Comparison of ENCODE assay signal across 2 cellular contexts in the genomic region with DNA sequence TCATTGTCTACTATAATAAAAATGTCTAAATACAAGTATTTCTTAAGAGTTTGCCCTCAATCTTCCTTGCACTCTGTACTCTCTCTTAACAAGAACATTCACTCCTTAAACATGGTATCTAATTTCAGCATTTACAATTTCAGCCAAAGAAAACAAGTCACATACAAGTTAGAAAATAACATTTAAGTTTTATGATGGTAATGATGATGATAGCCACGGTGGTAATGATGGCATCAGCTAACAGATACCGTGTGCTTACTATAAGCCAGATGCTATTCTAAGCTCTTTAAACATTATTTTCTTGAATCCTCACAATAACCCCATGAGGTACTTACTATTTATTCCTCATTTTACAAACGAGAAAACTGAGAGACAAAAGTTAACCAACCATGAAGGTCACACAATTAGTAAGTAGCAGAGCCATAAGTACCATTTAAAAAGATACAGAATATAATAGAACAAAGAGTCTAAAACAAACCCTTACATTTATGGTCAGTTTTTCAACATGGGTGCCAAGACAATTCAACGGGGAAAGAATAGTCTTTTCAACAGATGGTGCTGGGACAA.
TF ChIP-seq lines count a peak whose summit lies in the region.

No MANE protein-coding gene starts in this region.

TF ChIP-seq in HEK293, 187 proteins besides CTCF, POLR2A, EP300 and RAD21 (continued from another document and continues in another):
- TF ChIP-seq KLF17 (tag by site-specific recombination; IDR thresholded peaks at IDR 0.05) (no peak), ZNF23 (tag by site-specific recombination; IDR thresholded peaks at IDR 0.05; ENCODE audit: borderline replicate concordance) (no peak), ZBTB17 (tag by site-specific recombination; IDR thresholded peaks at IDR 0.05) (peak; percentile 43), ZNF701 (tag by site-specific recombination; IDR thresholded peaks at IDR 0.05) (no peak), ZNF175 (tag by site-specific recombination; IDR thresholded peaks at IDR 0.05) (no peak), ZNF623 (tag by site-specific recombination; IDR thresholded peaks at IDR 0.05) (no peak), ZNF112 (tag by site-specific recombination; IDR thresholded peaks at IDR 0.05) (no peak), ZNF433 (tag by site-specific recombination; IDR thresholded peaks at IDR 0.05; ENCODE audit: low read depth) (no peak), ZNF555 (tag by site-specific recombination; conservative IDR thresholded peaks at IDR 0.05) (no peak), SCRT2 (tag by site-specific recombination; IDR thresholded peaks at IDR 0.05) (no peak), ZNF629 (tag by site-specific recombination; IDR thresholded peaks at IDR 0.05) (peak; percentile 49; the same call in 1 of the 2 replicates), KLF8 (tag by site-specific recombination; IDR thresholded peaks at IDR 0.05) (peak; percentile 30; the same call in 1 of the 2 replicates), IKZF3 (tag by site-specific recombination; IDR thresholded peaks at IDR 0.05) (0 out of 2 replicates have a peak, but pooled peaks have one; percentile 28), KLF7 (tag by site-specific recombination; IDR thresholded peaks at IDR 0.05; ENCODE audit: borderline replicate concordance) (no peak), ZXDB (tag by site-specific recombination; IDR thresholded peaks at IDR 0.05) (no peak), WT1 (tag by site-specific recombination; IDR thresholded peaks at IDR 0.05) (peak; percentile 94), TRIM28 (IDR thresholded peaks at IDR 0.05; ENCODE audit: borderline replicate concordance, low read length) (no peak)
- TF ChIP-seq, protein P1, sequence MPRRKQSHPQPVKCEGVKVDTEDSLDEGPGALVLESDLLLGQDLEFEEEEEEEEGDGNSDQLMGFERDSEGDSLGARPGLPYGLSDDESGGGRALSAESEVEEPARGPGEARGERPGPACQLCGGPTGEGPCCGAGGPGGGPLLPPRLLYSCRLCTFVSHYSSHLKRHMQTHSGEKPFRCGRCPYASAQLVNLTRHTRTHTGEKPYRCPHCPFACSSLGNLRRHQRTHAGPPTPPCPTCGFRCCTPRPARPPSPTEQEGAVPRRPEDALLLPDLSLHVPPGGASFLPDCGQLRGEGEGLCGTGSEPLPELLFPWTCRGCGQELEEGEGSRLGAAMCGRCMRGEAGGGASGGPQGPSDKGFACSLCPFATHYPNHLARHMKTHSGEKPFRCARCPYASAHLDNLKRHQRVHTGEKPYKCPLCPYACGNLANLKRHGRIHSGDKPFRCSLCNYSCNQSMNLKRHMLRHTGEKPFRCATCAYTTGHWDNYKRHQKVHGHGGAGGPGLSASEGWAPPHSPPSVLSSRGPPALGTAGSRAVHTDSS (tag by site-specific recombination; IDR thresholded peaks at IDR 0.05) = peak; percentile 57; the same call in 1 of the 2 replicates
- TF ChIP-seq, protein P2, sequence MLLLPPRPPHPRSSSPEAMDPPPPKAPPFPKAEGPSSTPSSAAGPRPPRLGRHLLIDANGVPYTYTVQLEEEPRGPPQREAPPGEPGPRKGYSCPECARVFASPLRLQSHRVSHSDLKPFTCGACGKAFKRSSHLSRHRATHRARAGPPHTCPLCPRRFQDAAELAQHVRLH (tag by site-specific recombination; IDR thresholded peaks at IDR 0.05) = peak; percentile 73; the same call in 1 of the 2 replicates
- TF ChIP-seq, protein P3, sequence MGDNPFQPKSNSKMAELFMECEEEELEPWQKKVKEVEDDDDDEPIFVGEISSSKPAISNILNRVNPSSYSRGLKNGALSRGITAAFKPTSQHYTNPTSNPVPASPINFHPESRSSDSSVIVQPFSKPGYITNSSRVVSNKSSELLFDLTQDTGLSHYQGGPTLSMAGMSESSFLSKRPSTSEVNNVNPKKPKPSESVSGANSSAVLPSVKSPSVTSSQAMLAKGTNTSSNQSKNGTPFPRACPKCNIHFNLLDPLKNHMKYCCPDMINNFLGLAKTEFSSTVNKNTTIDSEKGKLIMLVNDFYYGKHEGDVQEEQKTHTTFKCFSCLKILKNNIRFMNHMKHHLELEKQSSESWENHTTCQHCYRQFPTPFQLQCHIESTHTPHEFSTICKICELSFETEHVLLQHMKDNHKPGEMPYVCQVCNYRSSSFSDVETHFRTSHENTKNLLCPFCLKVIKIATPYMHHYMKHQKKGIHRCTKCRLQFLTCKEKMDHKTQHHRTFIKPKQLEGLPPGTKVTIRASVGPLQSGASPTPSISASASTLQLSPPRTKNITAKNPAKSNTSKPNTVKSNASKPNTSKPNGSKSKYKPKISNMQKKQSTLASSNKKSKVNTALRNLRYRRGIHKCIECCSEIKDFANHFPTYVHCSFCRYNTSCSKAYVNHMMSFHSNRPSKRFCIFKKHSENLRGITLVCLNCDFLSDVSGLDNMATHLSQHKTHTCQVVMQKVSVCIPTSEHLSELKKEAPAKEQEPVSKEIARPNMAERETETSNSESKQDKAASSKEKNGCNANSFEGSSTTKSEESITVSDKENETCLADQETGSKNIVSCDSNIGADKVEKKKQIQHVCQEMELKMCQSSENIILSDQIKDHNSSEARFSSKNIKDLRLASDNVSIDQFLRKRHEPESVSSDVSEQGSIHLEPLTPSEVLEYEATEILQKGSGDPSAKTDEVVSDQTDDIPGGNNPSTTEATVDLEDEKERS (tag by site-specific recombination; IDR thresholded peaks at IDR 0.05) = no peak
- TF ChIP-seq, protein P4, sequence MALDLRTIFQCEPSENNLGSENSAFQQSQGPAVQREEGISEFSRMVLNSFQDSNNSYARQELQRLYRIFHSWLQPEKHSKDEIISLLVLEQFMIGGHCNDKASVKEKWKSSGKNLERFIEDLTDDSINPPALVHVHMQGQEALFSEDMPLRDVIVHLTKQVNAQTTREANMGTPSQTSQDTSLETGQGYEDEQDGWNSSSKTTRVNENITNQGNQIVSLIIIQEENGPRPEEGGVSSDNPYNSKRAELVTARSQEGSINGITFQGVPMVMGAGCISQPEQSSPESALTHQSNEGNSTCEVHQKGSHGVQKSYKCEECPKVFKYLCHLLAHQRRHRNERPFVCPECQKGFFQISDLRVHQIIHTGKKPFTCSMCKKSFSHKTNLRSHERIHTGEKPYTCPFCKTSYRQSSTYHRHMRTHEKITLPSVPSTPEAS (tag by site-specific recombination; IDR thresholded peaks at IDR 0.05) = no peak

TF ChIP-seq in SK-N-SH, 30 proteins besides CTCF, POLR2A, EP300 and RAD21 (continued from another document):
- TF ChIP-seq, protein P5, sequence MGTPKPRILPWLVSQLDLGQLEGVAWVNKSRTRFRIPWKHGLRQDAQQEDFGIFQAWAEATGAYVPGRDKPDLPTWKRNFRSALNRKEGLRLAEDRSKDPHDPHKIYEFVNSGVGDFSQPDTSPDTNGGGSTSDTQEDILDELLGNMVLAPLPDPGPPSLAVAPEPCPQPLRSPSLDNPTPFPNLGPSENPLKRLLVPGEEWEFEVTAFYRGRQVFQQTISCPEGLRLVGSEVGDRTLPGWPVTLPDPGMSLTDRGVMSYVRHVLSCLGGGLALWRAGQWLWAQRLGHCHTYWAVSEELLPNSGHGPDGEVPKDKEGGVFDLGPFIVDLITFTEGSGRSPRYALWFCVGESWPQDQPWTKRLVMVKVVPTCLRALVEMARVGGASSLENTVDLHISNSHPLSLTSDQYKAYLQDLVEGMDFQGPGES (IDR thresholded peaks at IDR 0.05; ENCODE audit: low read depth, low read length) = no peak
- TF ChIP-seq ELF1 (IDR thresholded peaks at IDR 0.05) (no peak), POLR2AphosphoS5 (IDR thresholded peaks at IDR 0.05; ENCODE audit: low read depth, low read length) (no peak)
- TF ChIP-seq, protein P6, sequence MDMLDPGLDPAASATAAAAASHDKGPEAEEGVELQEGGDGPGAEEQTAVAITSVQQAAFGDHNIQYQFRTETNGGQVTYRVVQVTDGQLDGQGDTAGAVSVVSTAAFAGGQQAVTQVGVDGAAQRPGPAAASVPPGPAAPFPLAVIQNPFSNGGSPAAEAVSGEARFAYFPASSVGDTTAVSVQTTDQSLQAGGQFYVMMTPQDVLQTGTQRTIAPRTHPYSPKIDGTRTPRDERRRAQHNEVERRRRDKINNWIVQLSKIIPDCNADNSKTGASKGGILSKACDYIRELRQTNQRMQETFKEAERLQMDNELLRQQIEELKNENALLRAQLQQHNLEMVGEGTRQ (IDR thresholded peaks at IDR 0.05; ENCODE audit: borderline replicate concordance, low read depth, low read length) = no peak
